In genomic region chr2:8684421-8684884, GRCh38 we compare ENCODE assay signal across 8 cellular contexts. TPM values are rescaled to one million over a fixed set of nuclear protein-coding genes. Genes with fewer than 3 reads are reported as not detected.
A peak's percentile ranks its signal among the peaks of the same experiment; 100 is the strongest.
DNase-seq lines count a peak whose midpoint lies in the region; ATAC-seq and TF ChIP-seq lines count a peak whose summit lies in the region.

No MANE protein-coding gene starts in this region.

- 4% methylated on average over 2 of the region's 5 CpGs for WGBS in mesenchymal stem cell
- 3 to 9% methylated on average over 5 of the region's 5 CpGs for WGBS in thyroid gland, 2 donors

- H2BK15ac ChIP-seq in mesenchymal stem cell (ENCODE audit: low read depth, poor library complexity, severe bottlenecking), result no peak overlapping the region

- no peak overlapping the region for H4K8ac ChIP-seq in mesenchymal stem cell (ENCODE audit: low read length)

- no peak overlapping the region for H3K23ac ChIP-seq in mesenchymal stem cell (ENCODE audit: low read length in 2 of 2)

- H3K18ac ChIP-seq in mesenchymal stem cell (ENCODE audit: low read depth in 1 of 2, low read length in 2 of 2), result peak overlapping the region in 1 of 2 experiments; percentile 73

- TF ChIP-seq POLR2A in thyroid gland (IDR thresholded peaks at IDR 0.05), result peak in 1 of 2 donors; percentile 65

- in situ Hi-C loops in GM13977 (cut with MboI; ENCODE audit: low pct_unique_long_range_greater_than_20kb, low sequenced_read_pairs, unreplicated experiment), result loop anchor here (10.0 to 25.0 kb wide), 2 partner anchors 372 to 1260 kb away; no protein-coding TSS in a partner anchor

- H3K9me3 ChIP-seq in A673 (ENCODE audit: low read depth, low read length, poor library complexity, severe bottlenecking) (no peaks in the 10 kb centered on the region), SU-DHL-6 (ENCODE audit: insufficient read depth, low read length) (no peaks in the 10 kb centered on the region), mesenchymal stem cell (ENCODE audit: control insufficient read depth, low read length) (no peaks in the 10 kb centered on the region), thyroid gland (no peaks in the 10 kb centered on the region)

- H3K4ac ChIP-seq in mesenchymal stem cell (ENCODE audit: low read depth in 1 of 2, low read length in 2 of 2), result peak overlapping the region in 1 of 2 experiments; percentile 55

- peaks cover 26% of the 10 kb centered on the region for H3F3A ChIP-seq in SU-DHL-6 (ENCODE audit: insufficient read depth)

- BruUV-seq in A673 (replicated peaks; lab: Mats Ljungman, UMichigan), result no TSS peak

- H2BK120ac ChIP-seq in mesenchymal stem cell (ENCODE audit: low read depth, low read length), result no peak overlapping the region

- CTCF ChIA-PET in A673 (lab: Charles Lee), result interaction anchor here (0.6 to 0.8 kb wide), 2 partner anchors 1376 to 1587 kb away, joined by 4 to 6 read pairs; no protein-coding TSS in a partner anchor

- no peaks in the 10 kb centered on the region for H3K9me2 ChIP-seq in SU-DHL-6 (replicated peaks; ENCODE audit: insufficient read depth, low read length)

- H3K27ac ChIP-seq in A673 (ENCODE audit: low read depth, low read length, poor library complexity, severe bottlenecking) (peak overlapping the region; percentile 89), SU-DHL-6 (ENCODE audit: low read depth, low read length) (peak overlapping the region; percentile 46), mesenchymal stem cell (ENCODE audit: low read length, poor library complexity, severe bottlenecking) (no peak overlapping the region), thyroid gland (peak overlapping the region; percentile 88 to 91 (median 90))

- H4K91ac ChIP-seq in mesenchymal stem cell (ENCODE audit: low read length), result no peak overlapping the region

- H3K4me2 ChIP-seq in SU-DHL-6 (ENCODE audit: low read depth, low read length, poor library complexity, severe bottlenecking) (peak overlapping the region; percentile 58), mesenchymal stem cell (ENCODE audit: low read length, poor library complexity, severe bottlenecking) (peak overlapping the region; percentile 98)

- H3K4me1 ChIP-seq in A673 (ENCODE audit: insufficient read depth, low read length, poor library complexity, severe bottlenecking), result peaks cover 24% of the 10 kb centered on the region
- peaks cover 16% of the 10 kb centered on the region for H3K4me1 ChIP-seq in mesenchymal stem cell (ENCODE audit: control insufficient read depth, insufficient read depth, low read depth, low read length)
- peaks cover 12 to 16% of the 10 kb centered on the region in 2 donors for H3K4me1 ChIP-seq in thyroid gland

- H2BK5ac ChIP-seq in mesenchymal stem cell (ENCODE audit: low read depth, low read length, poor library complexity, severe bottlenecking), result no peak overlapping the region

- no peak for TF ChIP-seq CTCF in A673 (conservative IDR thresholded peaks at IDR 0.05; ENCODE audit: low read depth, low read length)
- no peak for TF ChIP-seq CTCF in GM12865 (IDR thresholded peaks at IDR 0.05; ENCODE audit: insufficient read depth, low read depth, low read length, missing control alignments)
- TF ChIP-seq CTCF in SU-DHL-6 (IDR thresholded peaks at IDR 0.05; ENCODE audit: insufficient read depth, low read length, poor library complexity, severe bottlenecking), result no peak
- TF ChIP-seq CTCF in thyroid gland (IDR thresholded peaks at IDR 0.05), result no peak
- TF ChIP-seq CTCF in GM13977 (IDR thresholded peaks at IDR 0.05; ENCODE audit: extremely low read depth, insufficient read depth, missing control alignments), result no peak

- DNase-seq in A673 (ENCODE audit: low spot score), result peak; percentile 66
- peak; percentile 62 for DNase-seq in GM12865 (ENCODE audit: low read depth)
- peak; percentile 47 for DNase-seq in central memory CD4-positive, alpha-beta T cell
- DNase-seq in mesenchymal stem cell, result peak; percentile 63
- DNase-seq in thyroid gland, result peak; percentile 72 to 78
- DNase-seq in GM13977 (ENCODE audit: low spot score), result no peak

- no peaks in the 10 kb centered on the region for H4K20me1 ChIP-seq in SU-DHL-6 (ENCODE audit: low read depth, low read length)

- H3K9ac ChIP-seq in SU-DHL-6 (ENCODE audit: low read length), result no peak overlapping the region; the same call in 1 of the 2 replicates
- H3K9ac ChIP-seq in mesenchymal stem cell (ENCODE audit: low read length), result peak overlapping the region; percentile 96

- peaks cover 16% of the 10 kb centered on the region for H3K36me3 ChIP-seq in A673 (ENCODE audit: insufficient read depth, low read length, poor library complexity, severe bottlenecking)
- H3K36me3 ChIP-seq in SU-DHL-6 (ENCODE audit: low read length), result no peaks in the 10 kb centered on the region
- H3K36me3 ChIP-seq in mesenchymal stem cell (ENCODE audit: control insufficient read depth in 1 of 2, insufficient read depth in 2 of 2, low read depth in 1 of 2, low read length in 2 of 2), result peaks cover 0 to 13% of the 10 kb centered on the region in 2 experiments
- no peaks in the 10 kb centered on the region for H3K36me3 ChIP-seq in thyroid gland

- peaks cover 3% of the 10 kb centered on the region for H3K79me1 ChIP-seq in mesenchymal stem cell (replicated peaks; ENCODE audit: low read length, poor library complexity, severe bottlenecking)

- H3K79me2 ChIP-seq in SU-DHL-6 (ENCODE audit: insufficient read depth, low read length), result no peaks in the 10 kb centered on the region; the same call in 1 of the 2 replicates

- POLR2A ChIA-PET in A673 (lab: Charles Lee; ENCODE audit: low non-redundant PET), result interaction anchor here (0.6 to 0.9 kb wide), 2 partner anchors 278 to 1461 kb away, joined by 3 to 8 read pairs; no protein-coding TSS in a partner anchor

- intact Hi-C loops in A673 (cut with micrococcal nuclease; ENCODE audit: unreplicated experiment) (loop anchor here (2.0 to 10.0 kb wide), 8 partner anchors 288 to 1567 kb away; no protein-coding TSS in a partner anchor), thyroid gland (cut with DNase I) (no loop called here)

- H2AK5ac ChIP-seq in mesenchymal stem cell (ENCODE audit: low read length, severe bottlenecking), result no peak overlapping the region

- ATAC-seq in GM19455 (IDR thresholded peaks at IDR 0.05; ENCODE audit: unreplicated experiment), result no peak

- peak overlapping the region; percentile 87 for H3K4me3 ChIP-seq in A673 (ENCODE audit: low read depth, low read length, poor library complexity, severe bottlenecking)
- H3K4me3 ChIP-seq in GM12865 (ENCODE audit: low read depth, low read length), result peak overlapping the region; percentile 63
- H3K4me3 ChIP-seq in SU-DHL-6 (ENCODE audit: insufficient read depth, low read length, poor library complexity, severe bottlenecking), result no peak overlapping the region
- peak overlapping the region; percentile 70 to 96 for H3K4me3 ChIP-seq in mesenchymal stem cell (ENCODE audit: insufficient read depth in 1 of 2, low read depth in 1 of 2, low read length in 2 of 2)
- peak overlapping the region in 2 of 3 donors; percentile 22 to 73 for H3K4me3 ChIP-seq in thyroid gland (replicated peaks in 1 of 3)

- no peaks in the 10 kb centered on the region for H3K27me3 ChIP-seq in A673 (replicated peaks; ENCODE audit: insufficient read depth, low read depth, low read length, poor library complexity)
- H3K27me3 ChIP-seq in SU-DHL-6 (ENCODE audit: low read length), result no peaks in the 10 kb centered on the region
- no peaks in the 10 kb centered on the region for H3K27me3 ChIP-seq in mesenchymal stem cell (ENCODE audit: control insufficient read depth in 1 of 2, insufficient read depth in 1 of 2, low read length in 2 of 2)
- no peaks in the 10 kb centered on the region for H3K27me3 ChIP-seq in thyroid gland

- H2AFZ ChIP-seq in SU-DHL-6 (ENCODE audit: low read depth, low read length, severe bottlenecking) (no peak overlapping the region), mesenchymal stem cell (ENCODE audit: low read depth, low read length) (no peak overlapping the region)

- H2BK12ac ChIP-seq in mesenchymal stem cell (ENCODE audit: low read length in 2 of 2), result no peak overlapping the region

- H3K14ac ChIP-seq in mesenchymal stem cell (ENCODE audit: low read length in 2 of 2), result no peak overlapping the region

RNA-seq across cellular contexts. Expression of gene ID2, which starts 2.6 kb away (rescaled TPM):
- total RNA-seq in A673 (2021) (235 and 249 TPM in 2 replicates), thyroid gland (100 to 1,000 TPM; 226 to 298 (median 247) TPM)
- 53.9 TPM for polyA plus RNA-seq in mesenchymal stem cell (2013, experiment 1 of 2)
- polyA plus RNA-seq in mesenchymal stem cell (2013, experiment 2 of 2), result 55.7 TPM
